1 cellular context compared by ENCODE assay signal in genomic region chr17:1455748-1456599, GRCh38.
A peak's percentile ranks its signal among the peaks of the same experiment; 100 is the strongest.
TF ChIP-seq lines count a peak whose summit lies in the region.

TSS of gene CRK (minus strand) at chr17:1456232. CDS start at chr17:1456117, 115 bp downstream.

TF ChIP-seq in HEK293, 187 proteins besides CTCF, POLR2A, EP300 and RAD21 (continued from another document and continues in another):
- TF ChIP-seq ZNF324 (tag by site-specific recombination; IDR thresholded peaks at IDR 0.05): no peak
- TF ChIP-seq ZNF837 (tag by site-specific recombination; IDR thresholded peaks at IDR 0.05): 0 out of 2 replicates have a peak, but pooled peaks have one; percentile 31
- TF ChIP-seq GLIS1 (tag by site-specific recombination; IDR thresholded peaks at IDR 0.05): peak; percentile 97
- TF ChIP-seq ZNF169 (tag by site-specific recombination; IDR thresholded peaks at IDR 0.05): no peak
- TF ChIP-seq PRDM2 (tag by site-specific recombination; IDR thresholded peaks at IDR 0.05; ENCODE audit: borderline replicate concordance): no peak
- no peak; the same call in 1 of the 2 replicates for TF ChIP-seq ELK4 (IDR thresholded peaks at IDR 0.05; ENCODE audit: borderline replicate concordance, low read depth, low read length)
- TF ChIP-seq ZBTB48 (tag by site-specific recombination; IDR thresholded peaks at IDR 0.05): peak; percentile 57; the same call in 1 of the 2 replicates
- peak; percentile 43 for TF ChIP-seq ZIC2 (tag by site-specific recombination; IDR thresholded peaks at IDR 0.05)
- peak; percentile 38; the same call in 1 of the 2 replicates for TF ChIP-seq KLF7 (tag by site-specific recombination; IDR thresholded peaks at IDR 0.05; ENCODE audit: borderline replicate concordance)
- no peak for TF ChIP-seq ZNF473 (tag by site-specific recombination; IDR thresholded peaks at IDR 0.05)
- no peak for TF ChIP-seq ZNF658 (tag by site-specific recombination; IDR thresholded peaks at IDR 0.05)
- TF ChIP-seq ZNF16 (tag by site-specific recombination; IDR thresholded peaks at IDR 0.05; ENCODE audit: low read depth): no peak
- peak; percentile 96 for TF ChIP-seq YY1 (tag by site-specific recombination; IDR thresholded peaks at IDR 0.05)
- TF ChIP-seq ZSCAN30 (tag by site-specific recombination; IDR thresholded peaks at IDR 0.05): peak; percentile 66
- TF ChIP-seq ZNF785 (tag by site-specific recombination; IDR thresholded peaks at IDR 0.05): peak; percentile 40; the same call in 1 of the 2 replicates
- TF ChIP-seq ZSCAN16 (tag by site-specific recombination; IDR thresholded peaks at IDR 0.05): no peak
- TF ChIP-seq SP2 (tag by site-specific recombination; IDR thresholded peaks at IDR 0.05): peak; percentile 79
- no peak for TF ChIP-seq ZNF148 (tag by site-specific recombination; IDR thresholded peaks at IDR 0.05; ENCODE audit: borderline replicate concordance)
- TF ChIP-seq ZBTB26 (tag by site-specific recombination; optimal IDR thresholded peaks at IDR 0.05): peak; percentile 74
- no peak for TF ChIP-seq TCF7L2 (IDR thresholded peaks at IDR 0.05; ENCODE audit: borderline replicate concordance, low read depth, low read length)
- TF ChIP-seq YY2 (tag by site-specific recombination; IDR thresholded peaks at IDR 0.05): peak; percentile 89
- TF ChIP-seq ZBTB20 (tag by site-specific recombination; IDR thresholded peaks at IDR 0.05): peak; percentile 9
- TF ChIP-seq ZNF174 (tag by site-specific recombination; IDR thresholded peaks at IDR 0.05): no peak
- TF ChIP-seq ZXDB (tag by site-specific recombination; IDR thresholded peaks at IDR 0.05): 0 out of 2 replicates have a peak, but pooled peaks have one; percentile 11
- no peak for TF ChIP-seq MEIS1 (CRISPR knock-in tag; IDR thresholded peaks at IDR 0.05; ENCODE audit: borderline replicate concordance)
- no peak for TF ChIP-seq ZNF830 (tag by site-specific recombination; IDR thresholded peaks at IDR 0.05; ENCODE audit: low read depth)
- TF ChIP-seq ZNF76 (tag by site-specific recombination; IDR thresholded peaks at IDR 0.05; ENCODE audit: borderline replicate concordance, low read depth): peak; percentile 94
- peak; percentile 76 for TF ChIP-seq ZNF660 (tag by site-specific recombination; IDR thresholded peaks at IDR 0.05)
- TF ChIP-seq ZSCAN18 (tag by site-specific recombination; IDR thresholded peaks at IDR 0.05): no peak
- TF ChIP-seq PBX3 (CRISPR knock-in tag; IDR thresholded peaks at IDR 0.05): peak; percentile 6
- 0 out of 2 replicates have a peak, but pooled peaks have one; percentile 41 for TF ChIP-seq ZSCAN5A (tag by site-specific recombination; IDR thresholded peaks at IDR 0.05)
- TF ChIP-seq GLIS2 (tag by site-specific recombination; IDR thresholded peaks at IDR 0.05): peak; percentile 83
- TF ChIP-seq ZNF423 (tag by site-specific recombination; IDR thresholded peaks at IDR 0.05): no peak
- TF ChIP-seq SP3 (tag by site-specific recombination; IDR thresholded peaks at IDR 0.05): peak; percentile 84
- 0 out of 2 replicates have a peak, but pooled peaks have one; percentile 1 for TF ChIP-seq ZNF341 (tag by site-specific recombination; IDR thresholded peaks at IDR 0.05; ENCODE audit: low read depth)
- no peak for TF ChIP-seq KLF16 (tag by site-specific recombination; IDR thresholded peaks at IDR 0.05)
- no peak for TF ChIP-seq ZBTB7A (tag by site-specific recombination; IDR thresholded peaks at IDR 0.05; ENCODE audit: low read depth)
- peak; percentile 88 for TF ChIP-seq BCL6B (tag by site-specific recombination; IDR thresholded peaks at IDR 0.05)
- no peak for TF ChIP-seq ZNF624 (tag by site-specific recombination; IDR thresholded peaks at IDR 0.05)
- no peak for TF ChIP-seq ZNF433 (tag by site-specific recombination; IDR thresholded peaks at IDR 0.05; ENCODE audit: low read depth)
- TF ChIP-seq MZF1 (tag by site-specific recombination; IDR thresholded peaks at IDR 0.05; ENCODE audit: borderline replicate concordance): no peak
- TF ChIP-seq ZNF692 (tag by site-specific recombination; IDR thresholded peaks at IDR 0.05): peak; percentile 38; the same call in 1 of the 2 replicates
- no peak for TF ChIP-seq ZNF426 (tag by site-specific recombination; IDR thresholded peaks at IDR 0.05)
